ENCODE assay signal across 31 cellular contexts in the genomic region with DNA sequence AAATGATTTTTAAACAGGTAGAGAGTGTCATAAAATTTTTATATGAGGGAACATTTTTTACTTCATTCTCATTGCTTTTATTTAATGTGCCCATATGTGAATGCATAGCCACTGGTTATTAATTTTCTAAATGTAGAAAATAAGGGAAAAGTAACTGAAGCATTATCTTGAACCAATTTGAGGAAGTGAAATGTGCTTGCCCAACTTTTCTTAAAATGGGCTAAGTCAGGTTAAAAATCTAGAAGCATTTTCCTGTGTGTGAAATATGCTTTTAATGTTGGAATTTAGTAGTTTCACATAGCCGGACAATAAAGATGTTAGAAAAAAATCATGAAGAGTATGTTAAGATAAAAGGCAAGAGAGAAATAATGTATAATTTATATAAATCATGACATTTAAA. TPM values are rescaled to one million over a fixed set of nuclear protein-coding genes. Genes with fewer than 3 reads are reported as not detected.
A peak's percentile ranks its signal among the peaks of the same experiment; 100 is the strongest.
DNase-seq lines count a peak whose midpoint lies in the region; ATAC-seq and TF ChIP-seq lines count a peak whose summit lies in the region.
"Had no signal": no experiment of that assay in that cellular context is flagged by ENCODE, and none has a peak within 500 bp of the region (broad histone marks: within the 10 kb centered on the region; RNA-seq: fewer than 3 reads in every experiment).

No MANE protein-coding gene starts in this region.

- H3K4me1 Mint-ChIP-seq in activated naive CD8-positive, alpha-beta T cell treated with anti-CD3 and anti-CD28 coated beads, Interleukin-2, amount 50 U/mL, for 24 hours: peaks cover 54% of the 10 kb centered on the region
- H3K4me1 Mint-ChIP-seq in activated naive CD8-positive, alpha-beta T cell treated with anti-CD3 and anti-CD28 coated beads for 36 hours: peaks cover 19% of the 10 kb centered on the region
- peaks cover 34% of the 10 kb centered on the region for H3K4me1 Mint-ChIP-seq in T-helper 17 cell
- peaks cover 28 to 72% (median 61%) of the 10 kb centered on the region in 4 donors for H3K4me1 Mint-ChIP-seq in naive thymus-derived CD8-positive, alpha-beta T cell

- H3K36me3 Mint-ChIP-seq in activated naive CD8-positive, alpha-beta T cell treated with anti-CD3 and anti-CD28 coated beads, Interleukin-2, amount 50 U/mL, for 24 hours (ENCODE audit: low read depth): peaks cover 57% of the 10 kb centered on the region
- peaks cover 39% of the 10 kb centered on the region for H3K36me3 Mint-ChIP-seq in activated naive CD8-positive, alpha-beta T cell treated with anti-CD3 and anti-CD28 coated beads for 36 hours
- H3K36me3 Mint-ChIP-seq in T-helper 17 cell (ENCODE audit: low read depth): peaks cover 7% of the 10 kb centered on the region
- peaks cover 0 to 63% (median 26%) of the 10 kb centered on the region in 3 donors for H3K36me3 Mint-ChIP-seq in naive thymus-derived CD8-positive, alpha-beta T cell

- peaks cover 2% of the 10 kb centered on the region for H3K27me3 Mint-ChIP-seq in activated naive CD8-positive, alpha-beta T cell treated with anti-CD3 and anti-CD28 coated beads, Interleukin-2, amount 50 U/mL, for 24 hours
- H3K27me3 Mint-ChIP-seq in activated naive CD8-positive, alpha-beta T cell treated with anti-CD3 and anti-CD28 coated beads for 36 hours: peaks cover 3% of the 10 kb centered on the region
- H3K27me3 Mint-ChIP-seq in T-helper 17 cell: no peaks in the 10 kb centered on the region
- peaks cover 0 to 2% (median 0%) of the 10 kb centered on the region in 5 donors for H3K27me3 Mint-ChIP-seq in naive thymus-derived CD8-positive, alpha-beta T cell
- H3K27me3 Mint-ChIP-seq: activated CD4-positive, alpha-beta memory T cell treated with anti-CD3 and anti-CD28 coated beads for 36 hours; activated naive CD8-positive, alpha-beta T cell treated with anti-CD3 and anti-CD28 coated beads, Interleukin-2, amount 10 ng/mL, durations not matched to agents 7 days and 5 days; stimulated activated naive CD8-positive, alpha-beta T cell treated with anti-CD3 and anti-CD28 coated beads, Interleukin-15, amount 100 ng/mL, for 72 hours had no signal

- H3K27ac Mint-ChIP-seq in activated naive CD8-positive, alpha-beta T cell treated with anti-CD3 and anti-CD28 coated beads, Interleukin-2, amount 50 U/mL, for 24 hours: peak overlapping the region; percentile 39
- H3K27ac Mint-ChIP-seq in activated naive CD8-positive, alpha-beta T cell treated with anti-CD3 and anti-CD28 coated beads for 36 hours: no peak overlapping the region
- H3K27ac Mint-ChIP-seq in T-helper 17 cell: peak overlapping the region; percentile 100
- H3K27ac Mint-ChIP-seq in naive thymus-derived CD8-positive, alpha-beta T cell: no peak overlapping the region
- H3K27ac Mint-ChIP-seq: activated CD4-positive, alpha-beta memory T cell treated with anti-CD3 and anti-CD28 coated beads for 36 hours; activated naive CD8-positive, alpha-beta T cell treated with anti-CD3 and anti-CD28 coated beads, Interleukin-2, amount 10 ng/mL, durations not matched to agents 7 days and 5 days; endodermal cell; nephron progenitor cell had no signal

- no peaks in the 10 kb centered on the region for H3K27me3 ChIP-seq in heart right ventricle
- H3K27me3 ChIP-seq: ovary, uterus had no signal

- no peak overlapping the region for H3K4me3 Mint-ChIP-seq in activated naive CD8-positive, alpha-beta T cell treated with anti-CD3 and anti-CD28 coated beads, Interleukin-2, amount 50 U/mL, for 24 hours
- H3K4me3 Mint-ChIP-seq in activated naive CD8-positive, alpha-beta T cell treated with anti-CD3 and anti-CD28 coated beads for 36 hours: no peak overlapping the region
- H3K4me3 Mint-ChIP-seq in T-helper 17 cell: no peak overlapping the region
- no peak overlapping the region for H3K4me3 Mint-ChIP-seq in naive thymus-derived CD8-positive, alpha-beta T cell
- H3K4me3 Mint-ChIP-seq: activated CD4-positive, alpha-beta memory T cell treated with anti-CD3 and anti-CD28 coated beads for 36 hours; activated naive CD8-positive, alpha-beta T cell treated with anti-CD3 and anti-CD28 coated beads, Interleukin-2, amount 10 ng/mL, durations not matched to agents 7 days and 5 days; endodermal cell; nephron progenitor cell; stimulated activated naive CD8-positive, alpha-beta T cell treated with anti-CD3 and anti-CD28 coated beads, Interleukin-15, amount 100 ng/mL, for 72 hours had no signal

- peaks cover 0 to 71% (median 19%) of the 10 kb centered on the region in 9 donors for H3K36me3 ChIP-seq in heart right ventricle
- H3K36me3 ChIP-seq: ovary, uterus had no signal

- intact Hi-C loops in heart right ventricle (cut with DNase I): no loop called here

- in situ Hi-C loops in ACHN (cut with HindIII; ENCODE audit: low pct_ligation_motif_present, low pct_unique_long_range_greater_than_20kb, low sequenced_read_pairs): no loop called here

- H3K4me1 ChIP-seq in heart right ventricle: peaks cover 0 to 52% (median 14%) of the 10 kb centered on the region in 9 donors
- H3K4me1 ChIP-seq: uterus had no signal

- WGBS in heart right ventricle, 2 donors: 93 to 94% methylated on average over 1 of the region's 1 CpG

- no peak for ATAC-seq in activated naive CD8-positive, alpha-beta T cell treated with anti-CD3 and anti-CD28 coated beads, Interleukin-2, amount 50 U/mL, for 24 hours
- ATAC-seq in T-helper 17 cell: no peak
- no peak for ATAC-seq in activated CD4-positive, CD25-positive, alpha-beta regulatory T cell treated with anti-CD3 and anti-CD28 coated beads, Interleukin-2, amount 50 U/mL, for 24 hours
- no peak for ATAC-seq in heart right ventricle
- no peak for ATAC-seq in naive thymus-derived CD8-positive, alpha-beta T cell
- ATAC-seq: esophagus mucosa; SK-N-SH treated with all-trans-retinoic acid at 6 μM for 48 hours; stimulated activated naive CD8-positive, alpha-beta T cell treated with anti-CD3 and anti-CD28 coated beads, Interleukin-15, amount 100 ng/mL, for 72 hours had no signal

- no peaks in the 10 kb centered on the region for H3K9me3 Mint-ChIP-seq in activated naive CD8-positive, alpha-beta T cell treated with anti-CD3 and anti-CD28 coated beads, Interleukin-2, amount 50 U/mL, for 24 hours
- H3K9me3 Mint-ChIP-seq in activated naive CD8-positive, alpha-beta T cell treated with anti-CD3 and anti-CD28 coated beads for 36 hours: no peaks in the 10 kb centered on the region
- H3K9me3 Mint-ChIP-seq in naive thymus-derived CD8-positive, alpha-beta T cell: no peaks in the 10 kb centered on the region
- H3K9me3 Mint-ChIP-seq: activated CD4-positive, alpha-beta memory T cell treated with anti-CD3 and anti-CD28 coated beads for 36 hours; activated naive CD8-positive, alpha-beta T cell treated with anti-CD3 and anti-CD28 coated beads, Interleukin-2, amount 10 ng/mL, durations not matched to agents 7 days and 5 days; endodermal cell; nephron progenitor cell; stimulated activated naive CD8-positive, alpha-beta T cell treated with anti-CD3 and anti-CD28 coated beads, Interleukin-15, amount 100 ng/mL, for 72 hours had no signal

- peak overlapping the region in 1 of 10 donors; percentile 59 for H3K27ac ChIP-seq in heart right ventricle
- H3K27ac ChIP-seq: ovary, uterus had no signal

- no peaks in the 10 kb centered on the region for H3K9me3 ChIP-seq in T-helper 17 cell (ENCODE audit: control insufficient read depth, low read length, poor library complexity, severe bottlenecking)
- no peaks in the 10 kb centered on the region for H3K9me3 ChIP-seq in heart right ventricle
- H3K9me3 ChIP-seq: ovary, uterus had no signal

- H3K4me3 ChIP-seq in heart right ventricle: no peak overlapping the region
- H3K4me3 ChIP-seq: lung, ovary, uterus had no signal

- POLR2A ChIA-PET in naive thymus-derived CD8-positive, alpha-beta T cell (lab: Charles Lee): no interaction called here

- no peak for TF ChIP-seq CTCF in heart right ventricle (IDR thresholded peaks at IDR 0.05)

- DNase-seq in activated naive CD8-positive, alpha-beta T cell treated with anti-CD3 and anti-CD28 coated beads, Interleukin-2, amount 50 U/mL, for 24 hours: no peak
- no peak for DNase-seq in activated naive CD8-positive, alpha-beta T cell treated with anti-CD3 and anti-CD28 coated beads for 36 hours
- DNase-seq in NOMO-1 treated with DMSO at 0.1 percent for 48 hours (lab: John Stamatoyannopoulos, UW; ENCODE audit: unreplicated experiment) (peak; percentile 82), T-helper 17 cell (no peak), heart right ventricle (no peak), ACHN (no peak)
- no peak for DNase-seq in naive thymus-derived CD8-positive, alpha-beta T cell
- DNase-seq: activated CD4-positive, alpha-beta memory T cell treated with anti-CD3 and anti-CD28 coated beads for 36 hours; activated CD4-positive, CD25-positive, alpha-beta regulatory T cell; activated CD8-positive, alpha-beta memory T cell treated with anti-CD3 and anti-CD28 coated beads, Interleukin-2, amount 50 U/mL, for 48 hours; activated effector memory CD4-positive, alpha-beta T cell treated with anti-CD3 and anti-CD28 coated beads, Interleukin-2, amount 50 U/mL, for 16 hours; activated naive CD8-positive, alpha-beta T cell treated with anti-CD3 and anti-CD28 coated beads, Interleukin-2, amount 10 ng/mL, durations not matched to agents 7 days and 5 days; endodermal cell; foreskin fibroblast; IMR-90; NCI-H1694; NCI-H2171; NCI-H510A treated with DMSO at 0.1 percent for 48 hours; nephron progenitor cell; ovary; retina; small intestine; stimulated activated CD4-positive, alpha-beta T cell treated with anti-CD3 and anti-CD28 coated beads, Interleukin-1b, Interleukin-23, amount 100 ng/mL, for 48 hours; stimulated activated CD8-positive, alpha-beta memory T cell treated with anti-CD3 and anti-CD28 coated beads, Interleukin-4, amount 100 ng/mL, for 48 hours; stimulated activated naive CD8-positive, alpha-beta T cell treated with anti-CD3 and anti-CD28 coated beads, Interleukin-15, amount 100 ng/mL, for 72 hours; T1000; uterus had no signal

RNA-seq across cellular contexts. Expression of a gene that starts 3.8 kb away (rescaled TPM):
- 10 to 100 TPM; 81.9 to 92.0 TPM for total RNA-seq in activated naive CD8-positive, alpha-beta T cell treated with anti-CD3 and anti-CD28 coated beads for 36 hours
- total RNA-seq in T-helper 17 cell (10 to 100 TPM; 38.3 to 56.0 TPM), heart right ventricle (10 to 100 TPM in 9 of 10 donors, 1 to 10 TPM in 1; 7.5 to 20.5 (median 10.9) TPM)
- 10 to 100 TPM in 1 of 2 donors, 1 to 10 TPM in 1; 2.6 to 10.4 TPM for polyA plus RNA-seq in heart right ventricle
- 10 to 100 TPM; 31.2 to 34.5 TPM for total RNA-seq in naive thymus-derived CD8-positive, alpha-beta T cell
- 10 to 100 TPM; 31.9 to 45.1 (median 37.9) TPM for polyA plus RNA-seq in naive thymus-derived CD8-positive, alpha-beta T cell

RNA-seq across cellular contexts. Expression of a gene that starts 14.5 kb away (rescaled TPM):
- total RNA-seq in activated naive CD8-positive, alpha-beta T cell treated with anti-CD3 and anti-CD28 coated beads for 36 hours: 10 to 100 TPM; 17.9 to 18.3 TPM
- total RNA-seq in T-helper 17 cell (1 to 10 TPM; 5.3 to 6.0 TPM), heart right ventricle (10 to 100 TPM in 1 of 10 donors, 1 to 10 TPM in 9; 4.7 to 10.3 (median 6.8) TPM)
- polyA plus RNA-seq in heart right ventricle: 1 to 10 TPM; 1.8 to 3.2 TPM
- total RNA-seq in naive thymus-derived CD8-positive, alpha-beta T cell: 1 to 10 TPM; 7.5 to 8.5 TPM
- polyA plus RNA-seq in naive thymus-derived CD8-positive, alpha-beta T cell: 1 to 10 TPM; 7.6 to 9.9 (median 8.8) TPM

RNA-seq across cellular contexts. Expression of a gene that starts 44.4 kb away (rescaled TPM):
- 10 to 100 TPM; 12.9 to 14.5 TPM for total RNA-seq in activated naive CD8-positive, alpha-beta T cell treated with anti-CD3 and anti-CD28 coated beads for 36 hours
- total RNA-seq in T-helper 17 cell (1 to 10 TPM; 7.8 to 9.8 TPM), heart right ventricle (10 to 100 TPM in 1 of 10 donors, 1 to 10 TPM in 9; 6.5 to 10.1 (median 7.8) TPM)
- 1 to 10 TPM; 6.9 to 7.8 TPM for polyA plus RNA-seq in heart right ventricle
- 10 to 100 TPM; 10.9 to 13.0 TPM for total RNA-seq in naive thymus-derived CD8-positive, alpha-beta T cell
- 1 to 10 TPM; 5.2 to 9.3 (median 7.6) TPM for polyA plus RNA-seq in naive thymus-derived CD8-positive, alpha-beta T cell

RNA-seq across cellular contexts. Expression of a gene that starts 44.7 kb away (rescaled TPM):
- 1 to 10 TPM; 1.7 to 1.9 TPM for total RNA-seq in activated naive CD8-positive, alpha-beta T cell treated with anti-CD3 and anti-CD28 coated beads for 36 hours
- total RNA-seq in T-helper 17 cell: 1 to 10 TPM; 2.5 to 3.9 TPM
- total RNA-seq in heart right ventricle: 1 to 10 TPM in 3 of 10 donors, under 1 TPM in 7; 0.35 to 1.7 (median 0.83) TPM
- polyA plus RNA-seq in heart right ventricle: 1 to 10 TPM in 1 of 2 donors, under 1 TPM in 1; 0.78 to 1.3 TPM
- 1 to 10 TPM; 3.3 to 3.4 TPM for total RNA-seq in naive thymus-derived CD8-positive, alpha-beta T cell
- polyA plus RNA-seq in naive thymus-derived CD8-positive, alpha-beta T cell: 1 to 10 TPM in 1 of 3 donors, under 1 TPM in 2; 0.74 to 1.3 (median 0.87) TPM

RNA-seq across cellular contexts. Expression of a gene that starts 55.7 kb away (rescaled TPM):
- total RNA-seq in activated naive CD8-positive, alpha-beta T cell treated with anti-CD3 and anti-CD28 coated beads for 36 hours: 10 to 100 TPM; 53.7 to 61.1 TPM
- total RNA-seq in T-helper 17 cell: 10 to 100 TPM; 51.7 to 55.6 TPM
- total RNA-seq in heart right ventricle: 100 to 1,000 TPM in 6 of 10 donors, 10 to 100 TPM in 4; 80.7 to 119 (median 105) TPM
- polyA plus RNA-seq in heart right ventricle: 100 to 1,000 TPM; 145 to 180 TPM
- 10 to 100 TPM; 68.4 to 69.1 TPM for total RNA-seq in naive thymus-derived CD8-positive, alpha-beta T cell
- polyA plus RNA-seq in naive thymus-derived CD8-positive, alpha-beta T cell: 100 to 1,000 TPM; 177 to 230 (median 185) TPM

Comparison
In these comparisons a context has a peak if more than half of its experiments do, and no peak if none do; other contexts are left out.
1. H3K27ac Mint-ChIP-seq: peak in activated naive CD8-positive, alpha-beta T cell treated with anti-CD3 and anti-CD28 coated beads, Interleukin-2, amount 50 U/mL, for 24 hours (single experiment) and T-helper 17 cell (single experiment); none in activated naive CD8-positive, alpha-beta T cell treated with anti-CD3 and anti-CD28 coated beads for 36 hours (single experiment) and naive thymus-derived CD8-positive, alpha-beta T cell (0 of 10).